ENCODE assay signal across 16 cellular contexts in genomic region chr16:16183562-16183961, GRCh38. TPM values are rescaled to one million over a fixed set of nuclear protein-coding genes. Genes with fewer than 3 reads are reported as not detected.
DNase-seq lines count a peak whose midpoint lies in the region; ATAC-seq and TF ChIP-seq lines count a peak whose summit lies in the region.
"Had no signal": no experiment of that assay in that cellular context is flagged by ENCODE, and none has a peak within 500 bp of the region (broad histone marks: within the 10 kb centered on the region; RNA-seq: fewer than 3 reads in every experiment).

No MANE protein-coding gene starts in this region.

- TF ChIP-seq CTCF in A673 (conservative IDR thresholded peaks at IDR 0.05; ENCODE audit: low read depth, low read length) (peak; percentile 51), GM12872 (IDR thresholded peaks at IDR 0.05; ENCODE audit: insufficient read depth, low read depth, low read length) (peak; percentile 48; the same call in 2 of the 3 replicates), fibroblast of villous mesenchyme (IDR thresholded peaks at IDR 0.05; ENCODE audit: insufficient read depth, low read depth, low read length) (peak; percentile 11)

- no peaks in the 10 kb centered on the region for H3K27me3 ChIP-seq in A673 (replicated peaks; ENCODE audit: insufficient read depth, low read depth, low read length, poor library complexity)
- H3K27me3 ChIP-seq: Peyer's patch had no signal

- H3K27ac ChIP-seq in A673 (ENCODE audit: low read depth, low read length, poor library complexity, severe bottlenecking): no peak overlapping the region
- H3K27ac ChIP-seq: C4-2B, HL-60, parathyroid adenoma, Peyer's patch had no signal

- ATAC-seq in left lobe of liver: no peak

- CTCF ChIA-PET in A673 (lab: Charles Lee): no interaction called here

- no peaks in the 10 kb centered on the region for H3K9me3 ChIP-seq in A673 (ENCODE audit: low read depth, low read length, poor library complexity, severe bottlenecking)
- H3K9me3 ChIP-seq: Peyer's patch had no signal

- BruUV-seq in A673 (replicated peaks; lab: Mats Ljungman, UMichigan): no TSS peak

- intact Hi-C loops in A673 (cut with micrococcal nuclease; ENCODE audit: unreplicated experiment): no loop called here

- H3K4me3 ChIP-seq in A673 (ENCODE audit: low read depth, low read length, poor library complexity, severe bottlenecking) (no peak overlapping the region), fibroblast of villous mesenchyme (ENCODE audit: low read depth, low read length) (no peak overlapping the region)
- H3K4me3 ChIP-seq: Peyer's patch had no signal

- no peaks in the 10 kb centered on the region for H3K4me1 ChIP-seq in A673 (ENCODE audit: insufficient read depth, low read length, poor library complexity, severe bottlenecking)
- H3K4me1 ChIP-seq: parathyroid adenoma, Peyer's patch had no signal

- POLR2A ChIA-PET in A673 (lab: Charles Lee; ENCODE audit: low non-redundant PET): no interaction called here

- no peak for DNase-seq in A673 (ENCODE audit: low spot score)
- peak; percentile 6 for DNase-seq in OCI-M1 (lab: John Stamatoyannopoulos, UW)
- no peak for DNase-seq in fibroblast of villous mesenchyme (ENCODE audit: low read depth)
- no peak for DNase-seq in left lobe of liver (ENCODE audit: low spot score)
- no peak for DNase-seq in UCSD-AML1 (lab: John Stamatoyannopoulos, UW; ENCODE audit: unreplicated experiment)
- no peak for DNase-seq in DMS114 treated with DMSO at 0.1 percent for 48 hours (lab: John Stamatoyannopoulos, UW; ENCODE audit: unreplicated experiment)
- no peak for DNase-seq in NCI-H1417 treated with DMSO at 0.1 percent for 48 hours (lab: John Stamatoyannopoulos, UW)
- DNase-seq: activated CD4-positive, alpha-beta memory T cell treated with anti-CD3 and anti-CD28 coated beads, Interleukin-2, amount 10 ng/mL, durations not matched to agents 7 days and 5 days; activated naive CD4-positive, alpha-beta T cell; MV-4-11; Peyer's patch had no signal

- H3K36me3 ChIP-seq in A673 (ENCODE audit: insufficient read depth, low read length, poor library complexity, severe bottlenecking): no peaks in the 10 kb centered on the region

RNA-seq across cellular contexts. Expression of gene ABCC6, which starts 39.7 kb away (rescaled TPM):
- total RNA-seq in A673 (2021) (not detected in 2 replicates), fibroblast of villous mesenchyme (2.6 TPM in 2 replicates), left lobe of liver (128 TPM)
- total RNA-seq: T-helper 2 cell treated with Interferon-gamma antibody and Interleukin-4, amounts not matched to agents 100 ng/mL and 5 ng/mL, for 36 hours had no signal

RNA-seq across cellular contexts. Expression of gene NOMO3, which starts 48.8 kb away (rescaled TPM):
- total RNA-seq in A673 (2021) (39.9 and 48.1 TPM in 2 replicates), fibroblast of villous mesenchyme (57.3 and 60.9 TPM in 2 replicates), left lobe of liver (19.1 TPM)

Comparison
In these comparisons a context has a peak if more than half of its experiments do, and no peak if none do; other contexts are left out.
1. RNA of gene ABCC6, which starts 39.7 kb away (total RNA-seq): 128 TPM in left lobe of liver (single experiment); 2.6 TPM in fibroblast of villous mesenchyme and not detected in A673; every median in the first group is over 10 times any median in the second.
2. Peak in every context shown above with its lines, with median percentiles within 50 percentile points of each other: CTCF ChIP-seq.